8 cellular contexts compared by ENCODE assay signal in genomic region chr2:69012310-69013122, GRCh38. TPM values are rescaled to one million over a fixed set of nuclear protein-coding genes. Genes with fewer than 3 reads are reported as not detected.
DNase-seq lines count a peak whose midpoint lies in the region; ATAC-seq and TF ChIP-seq lines count a peak whose summit lies in the region.

No MANE protein-coding gene starts in this region.

- ATAC-seq in stimulated activated naive B cell treated with anti-CD40 and anti-IgM and Interleukin-4, amounts not matched to agents 10 μg/mL and 1 μg/mL and 100 μg/mL, for 72 hours (replicated peaks): peak; percentile 72 to 81
- ATAC-seq in HG03095 (IDR thresholded peaks at IDR 0.05; ENCODE audit: unreplicated experiment): no peak

- peaks cover 42% of the 10 kb centered on the region for H3K27me3 Mint-ChIP-seq in activated CD4-positive, alpha-beta memory T cell treated with anti-CD3 and anti-CD28 coated beads for 36 hours
- peaks cover 6% of the 10 kb centered on the region for H3K27me3 Mint-ChIP-seq in endothelial cell (ENCODE audit: unreplicated experiment)
- H3K27me3 Mint-ChIP-seq in mesothelial cell of epicardium (ENCODE audit: low read depth): peaks cover 9% of the 10 kb centered on the region
- peaks cover 32 to 48% of the 10 kb centered on the region in 2 donors for H3K27me3 Mint-ChIP-seq in stimulated activated naive B cell treated with anti-CD40 and anti-IgM and Interleukin-4, amounts not matched to agents 10 μg/mL and 1 μg/mL and 100 μg/mL, for 72 hours

- no peak overlapping the region for H3K27ac Mint-ChIP-seq in activated CD4-positive, alpha-beta memory T cell treated with anti-CD3 and anti-CD28 coated beads for 36 hours
- H3K27ac Mint-ChIP-seq in endothelial cell (ENCODE audit: unreplicated experiment) (peak overlapping the region; percentile 55), mesothelial cell of epicardium (peak overlapping the region; percentile 15)
- peak overlapping the region; percentile 47 for H3K27ac Mint-ChIP-seq in stimulated activated naive B cell treated with anti-CD40 and anti-IgM and Interleukin-4, amounts not matched to agents 10 μg/mL and 1 μg/mL and 100 μg/mL, for 72 hours

- H3K9me3 Mint-ChIP-seq in activated CD4-positive, alpha-beta memory T cell treated with anti-CD3 and anti-CD28 coated beads for 36 hours: no peaks in the 10 kb centered on the region
- H3K9me3 Mint-ChIP-seq in endothelial cell (ENCODE audit: unreplicated experiment) (no peaks in the 10 kb centered on the region), mesothelial cell of epicardium (no peaks in the 10 kb centered on the region)
- no peaks in the 10 kb centered on the region for H3K9me3 Mint-ChIP-seq in stimulated activated naive B cell treated with anti-CD40 and anti-IgM and Interleukin-4, amounts not matched to agents 10 μg/mL and 1 μg/mL and 100 μg/mL, for 72 hours

- peak overlapping the region; percentile 95 for H3K4me3 ChIP-seq in AG09309 (ENCODE audit: control insufficient read depth, low read depth, low read length)

- POLR2A ChIA-PET in activated CD4-positive, alpha-beta memory T cell treated with anti-CD3 and anti-CD28 coated beads for 36 hours (lab: Charles Lee): no interaction called here

- DNase-seq in AG09309 (ENCODE audit: low read depth) (no peak), GM13977 (ENCODE audit: low spot score) (peak; percentile 57), NCI-H2171 treated with DMSO at 0.1 percent for 48 hours (lab: John Stamatoyannopoulos, UW) (peak; percentile 86), endothelial cell (ENCODE audit: low spot score) (peak; percentile 52), mesothelial cell of epicardium (ENCODE audit: low spot score in 2 of 2, unreplicated experiment in 2 of 2) (peak; percentile 30 to 80)
- peak; percentile 44 for DNase-seq in activated CD4-positive, alpha-beta memory T cell treated with anti-CD3 and anti-CD28 coated beads for 36 hours
- DNase-seq in stimulated activated naive B cell treated with anti-CD40 and anti-IgM and Interleukin-4, amounts not matched to agents 10 μg/mL and 1 μg/mL and 100 μg/mL, for 72 hours: no peak

- peak; percentile 78 for TF ChIP-seq CTCF in AG09309 (IDR thresholded peaks at IDR 0.05; ENCODE audit: control insufficient read depth, insufficient read depth, low read depth, low read length, missing control alignments)
- TF ChIP-seq CTCF in GM13977 (IDR thresholded peaks at IDR 0.05; ENCODE audit: extremely low read depth, insufficient read depth, missing control alignments): peak; percentile 83
- peak; percentile 69 for TF ChIP-seq CTCF in endothelial cell (IDR thresholded peaks at IDR 0.05; ENCODE audit: unreplicated experiment)
- peak; percentile 63 for TF ChIP-seq CTCF in mesothelial cell of epicardium (IDR thresholded peaks at IDR 0.05; ENCODE audit: unreplicated experiment)

- in situ Hi-C loops in GM13977 (cut with MboI; ENCODE audit: low pct_unique_long_range_greater_than_20kb, low sequenced_read_pairs, unreplicated experiment): no loop called here

- peak overlapping the region; percentile 61 for H3K4me3 Mint-ChIP-seq in activated CD4-positive, alpha-beta memory T cell treated with anti-CD3 and anti-CD28 coated beads for 36 hours
- peak overlapping the region; percentile 97 for H3K4me3 Mint-ChIP-seq in endothelial cell (ENCODE audit: unreplicated experiment)
- peak overlapping the region; percentile 98 for H3K4me3 Mint-ChIP-seq in mesothelial cell of epicardium
- peak overlapping the region; percentile 83 to 84 for H3K4me3 Mint-ChIP-seq in stimulated activated naive B cell treated with anti-CD40 and anti-IgM and Interleukin-4, amounts not matched to agents 10 μg/mL and 1 μg/mL and 100 μg/mL, for 72 hours

- peaks cover 14% of the 10 kb centered on the region for H3K4me1 Mint-ChIP-seq in activated CD4-positive, alpha-beta memory T cell treated with anti-CD3 and anti-CD28 coated beads for 36 hours (ENCODE audit: low read depth)
- H3K4me1 Mint-ChIP-seq in endothelial cell (ENCODE audit: unreplicated experiment) (peaks cover 26% of the 10 kb centered on the region), mesothelial cell of epicardium (peaks cover 30% of the 10 kb centered on the region)
- peaks cover 10 to 29% of the 10 kb centered on the region in 2 donors for H3K4me1 Mint-ChIP-seq in stimulated activated naive B cell treated with anti-CD40 and anti-IgM and Interleukin-4, amounts not matched to agents 10 μg/mL and 1 μg/mL and 100 μg/mL, for 72 hours

- H3K36me3 Mint-ChIP-seq in activated CD4-positive, alpha-beta memory T cell treated with anti-CD3 and anti-CD28 coated beads for 36 hours: no peaks in the 10 kb centered on the region
- H3K36me3 Mint-ChIP-seq in endothelial cell (ENCODE audit: low read depth, unreplicated experiment) (peaks cover 4% of the 10 kb centered on the region), mesothelial cell of epicardium (no peaks in the 10 kb centered on the region)
- peaks cover 2 to 3% of the 10 kb centered on the region in 2 donors for H3K36me3 Mint-ChIP-seq in stimulated activated naive B cell treated with anti-CD40 and anti-IgM and Interleukin-4, amounts not matched to agents 10 μg/mL and 1 μg/mL and 100 μg/mL, for 72 hours

- intact Hi-C loops in activated CD4-positive, alpha-beta memory T cell treated with anti-CD3 and anti-CD28 coated beads for 36 hours (cut with micrococcal nuclease): loop anchor here (1.0 to 5.0 kb wide), 2 partner anchors 69 to 295 kb away; no protein-coding TSS in a partner anchor

- CTCF ChIA-PET in activated CD4-positive, alpha-beta memory T cell treated with anti-CD3 and anti-CD28 coated beads for 36 hours (lab: Charles Lee): interaction anchor here (0.6 to 2.3 kb wide), 8 partner anchors 9 to 421 kb away, joined by 3 to 7 read pairs (median 4); no protein-coding TSS in a partner anchor

RNA-seq across cellular contexts. Expression of gene ANTXR1, which starts 0.5 kb away (rescaled TPM):
- total RNA-seq in activated CD4-positive, alpha-beta memory T cell treated with anti-CD3 and anti-CD28 coated beads for 36 hours: not detected
- total RNA-seq in endothelial cell (ENCODE audit: unreplicated experiment) (7.5 TPM), mesothelial cell of epicardium (137 to 144 TPM (median 144 TPM) in 3 replicates)

RNA-seq across cellular contexts. Expression of gene GKN1, which starts 38.1 kb away (rescaled TPM):
- total RNA-seq in activated CD4-positive, alpha-beta memory T cell treated with anti-CD3 and anti-CD28 coated beads for 36 hours: not detected
- not detected for total RNA-seq in endothelial cell (ENCODE audit: unreplicated experiment)
- not detected in 3 replicates for total RNA-seq in mesothelial cell of epicardium

RNA-seq across cellular contexts. Expression of gene GKN2, which starts 59.8 kb away (rescaled TPM):
- not detected for total RNA-seq in activated CD4-positive, alpha-beta memory T cell treated with anti-CD3 and anti-CD28 coated beads for 36 hours
- total RNA-seq in endothelial cell (ENCODE audit: unreplicated experiment) (0.36 TPM), mesothelial cell of epicardium (not detected in 3 replicates)

Comparison
In these comparisons a context has a peak if more than half of its experiments do, and no peak if none do; other contexts are left out.
1. DNase-seq: peak in GM13977 (single experiment), NCI-H2171 treated with DMSO at 0.1 percent for 48 hours (single experiment), activated CD4-positive, alpha-beta memory T cell treated with anti-CD3 and anti-CD28 coated beads for 36 hours (single experiment), endothelial cell (single experiment) and mesothelial cell of epicardium (2 of 2); none in AG09309 (single experiment) and stimulated activated naive B cell treated with anti-CD40 and anti-IgM and Interleukin-4, amounts not matched to agents 10 μg/mL and 1 μg/mL and 100 μg/mL, for 72 hours (single experiment).
2. RNA of gene ANTXR1, which starts 0.5 kb away (total RNA-seq): 137 to 144 TPM in mesothelial cell of epicardium; 7.5 TPM in endothelial cell (single experiment) and not detected in activated CD4-positive, alpha-beta memory T cell treated with anti-CD3 and anti-CD28 coated beads for 36 hours; every median in the first group is over 10 times any median in the second.
3. Peak in every context shown above with its lines, with median percentiles within 50 percentile points of each other: CTCF ChIP-seq and H3K4me3 Mint-ChIP-seq.